In the genomic region with DNA sequence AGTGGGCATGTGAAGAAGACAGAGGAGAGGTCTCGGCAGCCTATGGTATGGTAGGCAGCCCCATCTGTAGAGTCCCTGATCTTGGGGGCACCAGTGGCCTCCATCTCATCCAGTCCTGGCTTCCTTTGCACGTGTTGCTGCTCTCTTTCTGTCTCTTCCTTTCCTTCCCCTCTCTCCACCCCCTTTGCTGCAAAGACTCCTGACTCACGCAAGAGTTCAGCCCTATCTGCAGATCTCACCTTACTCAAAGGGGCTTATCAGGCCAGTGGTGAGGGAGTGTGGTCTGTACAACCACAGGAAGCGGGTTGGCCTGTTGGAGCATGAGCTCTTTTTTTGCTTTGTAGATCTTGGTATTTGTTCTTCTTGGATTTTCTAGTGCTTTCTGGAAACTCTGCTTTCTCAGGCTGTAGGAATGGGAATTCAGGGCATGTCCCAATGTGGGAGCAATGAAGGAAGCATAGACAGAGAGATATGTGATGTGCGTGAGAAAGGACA, we compare ENCODE assay signal across 1 cellular context.
TF ChIP-seq lines count a peak whose summit lies in the region.

No MANE protein-coding gene starts in this region.

TF ChIP-seq in K562, 482 proteins besides CTCF, POLR2A, EP300 and RAD21 (continued from another document and continues in another):
- TF ChIP-seq, protein P1, sequence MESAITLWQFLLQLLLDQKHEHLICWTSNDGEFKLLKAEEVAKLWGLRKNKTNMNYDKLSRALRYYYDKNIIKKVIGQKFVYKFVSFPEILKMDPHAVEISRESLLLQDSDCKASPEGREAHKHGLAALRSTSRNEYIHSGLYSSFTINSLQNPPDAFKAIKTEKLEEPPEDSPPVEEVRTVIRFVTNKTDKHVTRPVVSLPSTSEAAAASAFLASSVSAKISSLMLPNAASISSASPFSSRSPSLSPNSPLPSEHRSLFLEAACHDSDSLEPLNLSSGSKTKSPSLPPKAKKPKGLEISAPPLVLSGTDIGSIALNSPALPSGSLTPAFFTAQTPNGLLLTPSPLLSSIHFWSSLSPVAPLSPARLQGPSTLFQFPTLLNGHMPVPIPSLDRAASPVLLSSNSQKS (CRISPR knock-in tag; IDR thresholded peaks at IDR 0.05): no peak
- TF ChIP-seq, protein P2, sequence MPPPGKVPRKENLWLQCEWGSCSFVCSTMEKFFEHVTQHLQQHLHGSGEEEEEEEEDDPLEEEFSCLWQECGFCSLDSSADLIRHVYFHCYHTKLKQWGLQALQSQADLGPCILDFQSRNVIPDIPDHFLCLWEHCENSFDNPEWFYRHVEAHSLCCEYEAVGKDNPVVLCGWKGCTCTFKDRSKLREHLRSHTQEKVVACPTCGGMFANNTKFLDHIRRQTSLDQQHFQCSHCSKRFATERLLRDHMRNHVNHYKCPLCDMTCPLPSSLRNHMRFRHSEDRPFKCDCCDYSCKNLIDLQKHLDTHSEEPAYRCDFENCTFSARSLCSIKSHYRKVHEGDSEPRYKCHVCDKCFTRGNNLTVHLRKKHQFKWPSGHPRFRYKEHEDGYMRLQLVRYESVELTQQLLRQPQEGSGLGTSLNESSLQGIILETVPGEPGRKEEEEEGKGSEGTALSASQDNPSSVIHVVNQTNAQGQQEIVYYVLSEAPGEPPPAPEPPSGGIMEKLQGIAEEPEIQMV (tag; conservative IDR thresholded peaks at IDR 0.05; ENCODE audit: low read depth): no peak
- no peak for TF ChIP-seq HNRNPH1 (optimal IDR thresholded peaks at IDR 0.05; ENCODE audit: low read depth, low read length)
- no peak for TF ChIP-seq ZNF347 (CRISPR knock-in tag; IDR thresholded peaks at IDR 0.05; ENCODE audit: low read depth)
- no peak for TF ChIP-seq ZNF785 (CRISPR knock-in tag; IDR thresholded peaks at IDR 0.05)
- TF ChIP-seq HCFC1 (IDR thresholded peaks at IDR 0.05; ENCODE audit: low read depth, low read length): peak; percentile 43; the same call in 1 of the 2 replicates
- TF ChIP-seq CXXC5 (CRISPR knock-in tag; IDR thresholded peaks at IDR 0.05): peak; percentile 90
- TF ChIP-seq, protein P3, sequence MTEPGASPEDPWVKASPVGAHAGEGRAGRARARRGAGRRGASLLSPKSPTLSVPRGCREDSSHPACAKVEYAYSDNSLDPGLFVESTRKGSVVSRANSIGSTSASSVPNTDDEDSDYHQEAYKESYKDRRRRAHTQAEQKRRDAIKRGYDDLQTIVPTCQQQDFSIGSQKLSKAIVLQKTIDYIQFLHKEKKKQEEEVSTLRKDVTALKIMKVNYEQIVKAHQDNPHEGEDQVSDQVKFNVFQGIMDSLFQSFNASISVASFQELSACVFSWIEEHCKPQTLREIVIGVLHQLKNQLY (CRISPR knock-in tag; conservative IDR thresholded peaks at IDR 0.05): no peak
- TF ChIP-seq NONO (IDR thresholded peaks at IDR 0.05; ENCODE audit: low read depth in 2 of 2, low read length in 1 of 2): 0 out of 4 replicates have a peak, but pooled peaks of 1 of the 2 experiments have one; percentile 64
- no peak for TF ChIP-seq FIP1L1 (IDR thresholded peaks at IDR 0.05; ENCODE audit: low read depth, low read length, poor library complexity, severe bottlenecking)
- no peak for TF ChIP-seq MTF1 (CRISPR knock-in tag; IDR thresholded peaks at IDR 0.05; ENCODE audit: borderline replicate concordance)
- no peak for TF ChIP-seq TGIF2 (CRISPR knock-in tag; IDR thresholded peaks at IDR 0.05)
- TF ChIP-seq STAT5B (CRISPR knock-in tag; IDR thresholded peaks at IDR 0.05): no peak
- no peak for TF ChIP-seq ZNF184 (CRISPR knock-in tag; IDR thresholded peaks at IDR 0.05)
- peak in 1 of 3 experiments; percentile 48 for TF ChIP-seq YY1 (IDR thresholded peaks at IDR 0.05; ENCODE audit: borderline replicate concordance in 1 of 3, control insufficient read depth in 1 of 3, extremely low read depth in 1 of 3, insufficient read depth in 3 of 3, insufficient read length in 1 of 3, insufficient replicate concordance in 2 of 3, low read depth in 1 of 3, low read length in 2 of 3)
- TF ChIP-seq ZNF57 (CRISPR knock-in tag; IDR thresholded peaks at IDR 0.05): no peak
- TF ChIP-seq CHCHD3 (CRISPR knock-in tag; IDR thresholded peaks at IDR 0.05): no peak
- TF ChIP-seq E2F3 (CRISPR knock-in tag; IDR thresholded peaks at IDR 0.05): 0 out of 2 replicates have a peak, but pooled peaks have one; percentile 46
- no peak for TF ChIP-seq CBX8 (IDR thresholded peaks at IDR 0.05; ENCODE audit: borderline replicate concordance, extremely low read depth, low read depth, low read length, poor library complexity, severe bottlenecking)
- TF ChIP-seq, protein P4, sequence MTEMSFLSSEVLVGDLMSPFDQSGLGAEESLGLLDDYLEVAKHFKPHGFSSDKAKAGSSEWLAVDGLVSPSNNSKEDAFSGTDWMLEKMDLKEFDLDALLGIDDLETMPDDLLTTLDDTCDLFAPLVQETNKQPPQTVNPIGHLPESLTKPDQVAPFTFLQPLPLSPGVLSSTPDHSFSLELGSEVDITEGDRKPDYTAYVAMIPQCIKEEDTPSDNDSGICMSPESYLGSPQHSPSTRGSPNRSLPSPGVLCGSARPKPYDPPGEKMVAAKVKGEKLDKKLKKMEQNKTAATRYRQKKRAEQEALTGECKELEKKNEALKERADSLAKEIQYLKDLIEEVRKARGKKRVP (CRISPR knock-in tag; IDR thresholded peaks at IDR 0.05): peak; percentile 85
- TF ChIP-seq ARHGAP35 (IDR thresholded peaks at IDR 0.05; ENCODE audit: partially characterized antibody): no peak
- peak; percentile 94 for TF ChIP-seq TRIM28 (IDR thresholded peaks at IDR 0.05)
- TF ChIP-seq TBP (optimal IDR thresholded peaks at IDR 0.05; ENCODE audit: low read depth, low read length): peak; percentile 43
- peak; percentile 97 for TF ChIP-seq NEUROD1 (IDR thresholded peaks at IDR 0.05; ENCODE audit: borderline replicate concordance, low read depth, low read length, partially characterized antibody)
- no peak for TF ChIP-seq EWSR1 (IDR thresholded peaks at IDR 0.05; ENCODE audit: borderline replicate concordance, low read depth, partially characterized antibody)
- no peak for TF ChIP-seq KLF1 (tag; IDR thresholded peaks at IDR 0.05)
- peak; percentile 96 for TF ChIP-seq NFE2 (IDR thresholded peaks at IDR 0.05; ENCODE audit: low read depth)
- TF ChIP-seq, protein P5, sequence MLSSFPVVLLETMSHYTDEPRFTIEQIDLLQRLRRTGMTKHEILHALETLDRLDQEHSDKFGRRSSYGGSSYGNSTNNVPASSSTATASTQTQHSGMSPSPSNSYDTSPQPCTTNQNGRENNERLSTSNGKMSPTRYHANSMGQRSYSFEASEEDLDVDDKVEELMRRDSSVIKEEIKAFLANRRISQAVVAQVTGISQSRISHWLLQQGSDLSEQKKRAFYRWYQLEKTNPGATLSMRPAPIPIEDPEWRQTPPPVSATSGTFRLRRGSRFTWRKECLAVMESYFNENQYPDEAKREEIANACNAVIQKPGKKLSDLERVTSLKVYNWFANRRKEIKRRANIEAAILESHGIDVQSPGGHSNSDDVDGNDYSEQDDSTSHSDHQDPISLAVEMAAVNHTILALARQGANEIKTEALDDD (IDR thresholded peaks at IDR 0.05): peak; percentile 61; the same call in 1 of the 2 replicates
- peak; percentile 40; the same call in 1 of the 2 replicates for TF ChIP-seq IFI16 (CRISPR knock-in tag; IDR thresholded peaks at IDR 0.05)
- no peak for TF ChIP-seq ZKSCAN3 (CRISPR knock-in tag; IDR thresholded peaks at IDR 0.05)
- TF ChIP-seq, protein P6, sequence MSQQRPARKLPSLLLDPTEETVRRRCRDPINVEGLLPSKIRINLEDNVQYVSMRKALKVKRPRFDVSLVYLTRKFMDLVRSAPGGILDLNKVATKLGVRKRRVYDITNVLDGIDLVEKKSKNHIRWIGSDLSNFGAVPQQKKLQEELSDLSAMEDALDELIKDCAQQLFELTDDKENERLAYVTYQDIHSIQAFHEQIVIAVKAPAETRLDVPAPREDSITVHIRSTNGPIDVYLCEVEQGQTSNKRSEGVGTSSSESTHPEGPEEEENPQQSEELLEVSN (IDR thresholded peaks at IDR 0.05; ENCODE audit: borderline replicate concordance in 1 of 2, extremely low read depth in 1 of 2, insufficient read depth in 1 of 2, insufficient read length in 1 of 2, low read depth in 1 of 2, low read length in 1 of 2, poor library complexity in 1 of 2, severe bottlenecking in 1 of 2): peak; percentile 87 to 90
- peak; percentile 65; the same call in 1 of the 2 replicates for TF ChIP-seq ELF1 (tag; IDR thresholded peaks at IDR 0.05)
- peak in 1 of 2 experiments; percentile 21; a peak in 1 of 4 replicates for TF ChIP-seq FOXA3 (CRISPR knock-in tag; conservative IDR thresholded peaks at IDR 0.05 in 1 of 2, IDR thresholded peaks at IDR 0.05 in 1 of 2)
- TF ChIP-seq SRF (CRISPR knock-in tag; IDR thresholded peaks at IDR 0.05): peak; percentile 19 to 63; a peak in 2 of 4 replicates
- no peak for TF ChIP-seq KLF10 (CRISPR knock-in tag; IDR thresholded peaks at IDR 0.05)
- TF ChIP-seq FOXK1 (CRISPR knock-in tag; IDR thresholded peaks at IDR 0.05; ENCODE audit: borderline replicate concordance): no peak
- no peak for TF ChIP-seq RBM14 (IDR thresholded peaks at IDR 0.05; ENCODE audit: borderline replicate concordance, insufficient read depth, low read depth, low read length)
- no peak for TF ChIP-seq CBX1 (IDR thresholded peaks at IDR 0.05; ENCODE audit: low read depth)
- TF ChIP-seq HNRNPK (IDR thresholded peaks at IDR 0.05; ENCODE audit: low read depth, low read length, poor library complexity, severe bottlenecking): no peak
- TF ChIP-seq, protein P7, sequence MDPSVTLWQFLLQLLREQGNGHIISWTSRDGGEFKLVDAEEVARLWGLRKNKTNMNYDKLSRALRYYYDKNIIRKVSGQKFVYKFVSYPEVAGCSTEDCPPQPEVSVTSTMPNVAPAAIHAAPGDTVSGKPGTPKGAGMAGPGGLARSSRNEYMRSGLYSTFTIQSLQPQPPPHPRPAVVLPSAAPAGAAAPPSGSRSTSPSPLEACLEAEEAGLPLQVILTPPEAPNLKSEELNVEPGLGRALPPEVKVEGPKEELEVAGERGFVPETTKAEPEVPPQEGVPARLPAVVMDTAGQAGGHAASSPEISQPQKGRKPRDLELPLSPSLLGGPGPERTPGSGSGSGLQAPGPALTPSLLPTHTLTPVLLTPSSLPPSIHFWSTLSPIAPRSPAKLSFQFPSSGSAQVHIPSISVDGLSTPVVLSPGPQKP (CRISPR knock-in tag; IDR thresholded peaks at IDR 0.05): no peak
- TF ChIP-seq BHLHE40 (IDR thresholded peaks at IDR 0.05; ENCODE audit: low read length): peak; percentile 95
- TF ChIP-seq, protein P8, sequence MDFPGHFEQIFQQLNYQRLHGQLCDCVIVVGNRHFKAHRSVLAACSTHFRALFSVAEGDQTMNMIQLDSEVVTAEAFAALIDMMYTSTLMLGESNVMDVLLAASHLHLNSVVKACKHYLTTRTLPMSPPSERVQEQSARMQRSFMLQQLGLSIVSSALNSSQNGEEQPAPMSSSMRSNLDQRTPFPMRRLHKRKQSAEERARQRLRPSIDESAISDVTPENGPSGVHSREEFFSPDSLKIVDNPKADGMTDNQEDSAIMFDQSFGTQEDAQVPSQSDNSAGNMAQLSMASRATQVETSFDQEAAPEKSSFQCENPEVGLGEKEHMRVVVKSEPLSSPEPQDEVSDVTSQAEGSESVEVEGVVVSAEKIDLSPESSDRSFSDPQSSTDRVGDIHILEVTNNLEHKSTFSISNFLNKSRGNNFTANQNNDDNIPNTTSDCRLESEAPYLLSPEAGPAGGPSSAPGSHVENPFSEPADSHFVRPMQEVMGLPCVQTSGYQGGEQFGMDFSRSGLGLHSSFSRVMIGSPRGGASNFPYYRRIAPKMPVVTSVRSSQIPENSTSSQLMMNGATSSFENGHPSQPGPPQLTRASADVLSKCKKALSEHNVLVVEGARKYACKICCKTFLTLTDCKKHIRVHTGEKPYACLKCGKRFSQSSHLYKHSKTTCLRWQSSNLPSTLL (IDR thresholded peaks at IDR 0.05): no peak
- TF ChIP-seq ZBED1 (IDR thresholded peaks at IDR 0.05): peak; percentile 89; the same call in 1 of the 2 replicates
- TF ChIP-seq ZNF384 (IDR thresholded peaks at IDR 0.05; ENCODE audit: low read depth, low read length): peak; percentile 74
- no peak for TF ChIP-seq KDM5B (IDR thresholded peaks at IDR 0.05; ENCODE audit: insufficient replicate concordance, low read depth, low read length)
- no peak for TF ChIP-seq MCM3 (IDR thresholded peaks at IDR 0.05)
- TF ChIP-seq RFX5 (IDR thresholded peaks at IDR 0.05; ENCODE audit: low read depth, low read length): no peak
- no peak for TF ChIP-seq RB1 (IDR thresholded peaks at IDR 0.05; ENCODE audit: low read depth)
- TF ChIP-seq ILK (tag; IDR thresholded peaks at IDR 0.05; ENCODE audit: borderline replicate concordance, low read depth): no peak
- TF ChIP-seq RAD51 (IDR thresholded peaks at IDR 0.05; ENCODE audit: borderline replicate concordance, low read depth): peak; percentile 47
- no peak; the same call in 1 of the 2 replicates for TF ChIP-seq TCFL5 (CRISPR knock-in tag; conservative IDR thresholded peaks at IDR 0.05)
- TF ChIP-seq PRPF4 (IDR thresholded peaks at IDR 0.05; ENCODE audit: insufficient read depth, low read depth, low read length, poor library complexity, severe bottlenecking): no peak
- TF ChIP-seq, protein P9, sequence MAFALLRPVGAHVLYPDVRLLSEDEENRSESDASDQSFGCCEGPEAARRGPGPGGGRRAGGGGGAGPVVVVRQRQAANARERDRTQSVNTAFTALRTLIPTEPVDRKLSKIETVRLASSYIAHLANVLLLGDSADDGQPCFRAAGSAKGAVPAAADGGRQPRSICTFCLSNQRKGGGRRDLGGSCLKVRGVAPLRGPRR (CRISPR knock-in tag; IDR thresholded peaks at IDR 0.05): 0 out of 2 replicates have a peak, but pooled peaks have one; percentile 87
- no peak for TF ChIP-seq NR2C2 (CRISPR knock-in tag; IDR thresholded peaks at IDR 0.05)
- peak; percentile 87 for TF ChIP-seq NR2C2 (tag; IDR thresholded peaks at IDR 0.05)
- peak; percentile 92 for TF ChIP-seq MTA2 (IDR thresholded peaks at IDR 0.05; ENCODE audit: low read depth)
- TF ChIP-seq, protein P10, sequence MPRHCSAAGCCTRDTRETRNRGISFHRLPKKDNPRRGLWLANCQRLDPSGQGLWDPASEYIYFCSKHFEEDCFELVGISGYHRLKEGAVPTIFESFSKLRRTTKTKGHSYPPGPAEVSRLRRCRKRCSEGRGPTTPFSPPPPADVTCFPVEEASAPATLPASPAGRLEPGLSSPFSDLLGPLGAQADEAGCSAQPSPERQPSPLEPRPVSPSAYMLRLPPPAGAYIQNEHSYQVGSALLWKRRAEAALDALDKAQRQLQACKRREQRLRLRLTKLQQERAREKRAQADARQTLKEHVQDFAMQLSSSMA (CRISPR knock-in tag; IDR thresholded peaks at IDR 0.05): no peak
- no peak for TF ChIP-seq ZNF143 (CRISPR knock-in tag; IDR thresholded peaks at IDR 0.05)
- TF ChIP-seq PHF21A (IDR thresholded peaks at IDR 0.05; ENCODE audit: borderline replicate concordance, low read depth): no peak
- no peak for TF ChIP-seq ZC3H11A (IDR thresholded peaks at IDR 0.05; ENCODE audit: low read depth, low read length)
- no peak for TF ChIP-seq MCM2 (IDR thresholded peaks at IDR 0.05; ENCODE audit: low read depth)
- no peak for TF ChIP-seq EZH2 (IDR thresholded peaks at IDR 0.05; ENCODE audit: borderline replicate concordance, low read depth, low read length)
- TF ChIP-seq L3MBTL2 (IDR thresholded peaks at IDR 0.05): peak; percentile 94
